In the genomic region with DNA sequence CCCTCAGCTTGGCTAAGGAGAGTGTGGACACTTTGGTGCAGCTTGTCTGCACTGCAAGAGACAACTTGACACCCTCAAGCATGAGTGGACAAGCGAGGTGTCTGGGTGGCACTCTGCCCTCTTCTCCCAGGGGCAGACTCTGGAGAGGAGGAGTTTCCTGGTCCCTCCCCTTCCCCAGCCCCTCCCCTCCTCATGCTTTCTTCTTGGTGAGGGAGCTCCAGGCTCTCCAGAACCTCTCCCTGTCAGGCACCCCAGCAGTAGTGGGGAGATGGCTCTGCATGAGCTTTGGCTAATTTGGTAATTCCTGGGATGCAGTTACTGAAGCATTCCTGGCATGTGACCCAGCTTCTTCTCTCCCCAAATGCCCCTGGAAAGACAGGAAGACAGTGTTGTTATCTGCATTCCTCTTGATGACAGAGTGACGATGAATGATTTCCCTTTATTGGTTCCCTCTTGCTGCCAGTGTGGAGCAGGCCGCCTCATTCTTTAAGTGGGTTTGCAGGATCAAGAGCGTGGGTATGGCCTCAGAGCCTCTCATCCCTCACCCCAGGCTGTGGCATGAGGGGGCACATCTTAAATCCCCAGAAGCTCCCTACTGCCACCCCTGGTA, we compare ENCODE assay signal across 9 cellular contexts.
DNase-seq lines count a peak whose midpoint lies in the region; ATAC-seq and TF ChIP-seq lines count a peak whose summit lies in the region.
"Had no signal": no experiment of that assay in that cellular context is flagged by ENCODE, and none has a peak within 500 bp of the region (broad histone marks: within the 10 kb centered on the region; RNA-seq: fewer than 3 reads in every experiment).

No MANE protein-coding gene starts in this region.

- no peak for TF ChIP-seq CTCF in fibroblast of mammary gland (conservative IDR thresholded peaks at IDR 0.05; ENCODE audit: control insufficient read depth, insufficient read depth, low read depth, low read length)

- H3K4me1 ChIP-seq in BLaER1 = peaks cover 94% of the 10 kb centered on the region
- peaks cover 74% of the 10 kb centered on the region for H3K4me1 ChIP-seq in SJSA1 (replicated peaks)
- H3K4me1 ChIP-seq in neuronal stem cell (ENCODE audit: control insufficient read depth in 2 of 2, insufficient read depth in 1 of 2, low read depth in 1 of 2, low read length in 2 of 2) = peaks cover 27 to 34% of the 10 kb centered on the region in 2 donors

- peak overlapping the region; percentile 61 for H3K18ac ChIP-seq in neuronal stem cell (ENCODE audit: low read length)

- no peak for ATAC-seq in HG03095 (IDR thresholded peaks at IDR 0.05; ENCODE audit: unreplicated experiment)

- no peak overlapping the region for H3K4me3 ChIP-seq in BLaER1
- H3K4me3 ChIP-seq in SJSA1 = no peak overlapping the region
- H3K4me3 ChIP-seq in fibroblast of mammary gland (ENCODE audit: control insufficient read depth, low read depth, low read length) = no peak overlapping the region
- no peak overlapping the region for H3K4me3 ChIP-seq in neuronal stem cell (ENCODE audit: low read length in 2 of 2)
- H3K4me3 ChIP-seq: pancreas had no signal

- H4K91ac ChIP-seq in neuronal stem cell (ENCODE audit: low read depth, low read length, poor library complexity) = no peak overlapping the region

- H3K27ac ChIP-seq in BLaER1 (no peak overlapping the region), SJSA1 (peak overlapping the region; percentile 74), neuronal stem cell (replicated peaks; ENCODE audit: low read length) (no peak overlapping the region)
- H3K27ac ChIP-seq: pancreas had no signal

- no peaks in the 10 kb centered on the region for H3K79me1 ChIP-seq in neuronal stem cell (ENCODE audit: low read depth, low read length)

- no peak overlapping the region for H4K8ac ChIP-seq in neuronal stem cell (ENCODE audit: low read depth, low read length)

- H2BK12ac ChIP-seq in neuronal stem cell (ENCODE audit: low read length) = no peak overlapping the region

- H3K4me2 ChIP-seq in BLaER1 (peak overlapping the region; percentile 21; the same call in 1 of the 2 replicates), neuronal stem cell (ENCODE audit: insufficient read depth, low read length, poor library complexity, severe bottlenecking) (no peak overlapping the region)

- no peak overlapping the region for H3K4ac ChIP-seq in neuronal stem cell (ENCODE audit: low read length)

- WGBS in neuronal stem cell (ENCODE audit: extremely low coverage in 2 of 2, insufficient read length in 2 of 2, insufficient replicate concordance in 1 of 2), 2 donors = no CpG with 5 or more reads among the region's 4 CpGs

- no peak overlapping the region for H3K9ac ChIP-seq in BLaER1
- H3K9ac ChIP-seq in neuronal stem cell (ENCODE audit: low read depth, low read length, poor library complexity) = no peak overlapping the region

- H3K36me3 ChIP-seq in BLaER1 (peaks cover 100% of the 10 kb centered on the region), SJSA1 (peaks cover 23% of the 10 kb centered on the region), neuronal stem cell (replicated peaks in 1 of 2; ENCODE audit: control insufficient read depth in 2 of 2, insufficient read depth in 2 of 2, low read length in 2 of 2) (peaks cover 0 to 4% of the 10 kb centered on the region in 2 donors)

- peaks cover 100% of the 10 kb centered on the region for H4K20me1 ChIP-seq in BLaER1

- H3K14ac ChIP-seq in neuronal stem cell (ENCODE audit: low read length) = no peak overlapping the region

- peak overlapping the region; percentile 4 for H2AK5ac ChIP-seq in neuronal stem cell (ENCODE audit: low read depth, low read length)

- no peaks in the 10 kb centered on the region for H3K27me3 ChIP-seq in BLaER1
- H3K27me3 ChIP-seq in SJSA1 (replicated peaks) = no peaks in the 10 kb centered on the region
- no peaks in the 10 kb centered on the region for H3K27me3 ChIP-seq in neuronal stem cell (ENCODE audit: control insufficient read depth in 3 of 3, insufficient read depth in 3 of 3, low read depth in 1 of 3, low read length in 3 of 3)
- H3K27me3 ChIP-seq: pancreas had no signal

- DNase-seq in SJSA1 (ENCODE audit: low read depth in 1 of 2, low spot score in 2 of 2) = peak; percentile 90
- DNase-seq in fibroblast of mammary gland (ENCODE audit: low read depth) = peak; percentile 80
- DNase-seq in neuronal stem cell (ENCODE audit: low spot score) = no peak
- no peak for DNase-seq in stimulated activated naive CD4-positive, alpha-beta T cell (lab: John Stamatoyannopoulos, UW)
- no peak for DNase-seq in Ammon's horn (ENCODE audit: low spot score)
- DNase-seq in iPS-NIHi7 (ENCODE audit: extremely low spot score) = no peak

- H2BK15ac ChIP-seq in neuronal stem cell (ENCODE audit: low read length) = no peak overlapping the region

- no peak overlapping the region for H2AFZ ChIP-seq in neuronal stem cell (ENCODE audit: low read length)

- no peak overlapping the region for H2BK120ac ChIP-seq in neuronal stem cell (ENCODE audit: low read depth, low read length)

- H3K23ac ChIP-seq in neuronal stem cell (ENCODE audit: low read depth, low read length, poor library complexity) = no peak overlapping the region

- H3K9me3 ChIP-seq in BLaER1 (no peaks in the 10 kb centered on the region), SJSA1 (replicated peaks) (no peaks in the 10 kb centered on the region), neuronal stem cell (replicated peaks in 1 of 2; ENCODE audit: control insufficient read depth in 2 of 2, insufficient read depth in 1 of 2, low read depth in 1 of 2, low read length in 2 of 2) (no peaks in the 10 kb centered on the region)
- H3K9me3 ChIP-seq: pancreas had no signal

- no peak overlapping the region for H2BK5ac ChIP-seq in neuronal stem cell (ENCODE audit: low read length)

Comparison
In these comparisons a context has a peak if more than half of its experiments do, and no peak if none do; other contexts are left out.
1. DNase-seq: peak in SJSA1 (2 of 2) and fibroblast of mammary gland (single experiment); none in neuronal stem cell (single experiment), stimulated activated naive CD4-positive, alpha-beta T cell (0 of 6), Ammon's horn (single experiment) and iPS-NIHi7 (single experiment).